In genomic region chr5:132655821-132656773, GRCh38 we compare ENCODE assay signal across 9 cellular contexts. TPM values are rescaled to one million over a fixed set of nuclear protein-coding genes. Genes with fewer than 3 reads are reported as not detected.
DNase-seq lines count a peak whose midpoint lies in the region; TF ChIP-seq lines count a peak whose summit lies in the region.
"Had no signal": no experiment of that assay in that cellular context is flagged by ENCODE, and none has a peak within 500 bp of the region (broad histone marks: within the 10 kb centered on the region; RNA-seq: fewer than 3 reads in every experiment).

No MANE protein-coding gene starts in this region.

- H3K9ac ChIP-seq in BLaER1 (no peak overlapping the region), HUES6 (ENCODE audit: low read length) (no peak overlapping the region)

- no peaks in the 10 kb centered on the region for H3K36me3 ChIP-seq in BLaER1
- no peaks in the 10 kb centered on the region for H3K36me3 ChIP-seq in HUES6 (ENCODE audit: control insufficient read depth, insufficient read depth, low read length)
- no peaks in the 10 kb centered on the region for H3K36me3 ChIP-seq in adrenal gland (replicated peaks in 1 of 2)

- no peak for TF ChIP-seq POLR2A in adrenal gland (IDR thresholded peaks at IDR 0.05)

- H3K4me2 ChIP-seq in BLaER1 = peak overlapping the region; percentile 64

- H3K4me3 ChIP-seq in BLaER1 = peak overlapping the region; percentile 52
- H3K4me3 ChIP-seq in HUES6 (ENCODE audit: low read depth, low read length) = peak overlapping the region; percentile 54
- peak overlapping the region in 2 of 4 donors; percentile 4 to 58 for H3K4me3 ChIP-seq in adrenal gland

- H4K20me1 ChIP-seq in BLaER1 = no peaks in the 10 kb centered on the region

- 9 to 35% (median 14%) methylated on average over 20 to 92 of the region's 92 CpGs for WGBS in adrenal gland, 4 donors

- DNase-seq in adrenal gland (peak in 4 of 7 donors; percentile 9 to 43 (median 22)), iPS-NIHi11 (ENCODE audit: low spot score) (peak; percentile 76), GM19238 (ENCODE audit: insufficient read length, low spot score) (no peak), HCEC 1CT (no peak)
- DNase-seq in stimulated activated CD4-positive, alpha-beta T cell treated with anti-CD3 and anti-CD28 coated beads, TNF-alpha, amount 100 ng/mL, for 4 hours (ENCODE audit: low read depth in 3 of 3) = peak in 2 of 3 experiments; percentile 11 to 28
- DNase-seq in effector CD4-positive, alpha-beta T cell = no peak

- intact Hi-C loops in adrenal gland (cut with DNase I) = no loop called here

- H3K27ac ChIP-seq in BLaER1 (no peak overlapping the region), HUES6 (ENCODE audit: low read depth, low read length) (no peak overlapping the region), adrenal gland (no peak overlapping the region)

- H3K27me3 ChIP-seq in BLaER1 (peaks cover 51% of the 10 kb centered on the region), HUES6 (ENCODE audit: control insufficient read depth, insufficient read depth, low read length) (peaks cover 53% of the 10 kb centered on the region), adrenal gland (peaks cover 16% of the 10 kb centered on the region)

- peaks cover 15% of the 10 kb centered on the region for H3K9me3 ChIP-seq in BLaER1
- H3K9me3 ChIP-seq in HUES6 (ENCODE audit: control insufficient read depth, insufficient read depth, low read depth, low read length) = no peaks in the 10 kb centered on the region
- no peaks in the 10 kb centered on the region for H3K9me3 ChIP-seq in adrenal gland (replicated peaks in 1 of 3)

- H3K4me1 ChIP-seq in BLaER1 = peaks cover 21% of the 10 kb centered on the region
- H3K4me1 ChIP-seq in HUES6 (ENCODE audit: control insufficient read depth, insufficient read depth, low read length) = no peaks in the 10 kb centered on the region
- H3K4me1 ChIP-seq in adrenal gland (replicated peaks in 1 of 2) = peaks cover 8 to 12% of the 10 kb centered on the region in 2 donors

- no peak for TF ChIP-seq CTCF in adrenal gland (IDR thresholded peaks at IDR 0.05)

RNA-seq across cellular contexts. Expression of gene IL13, which starts 1.9 kb away (rescaled TPM):
- under 1 TPM in 1 of 8 donors, not detected in 7; 0.61 TPM for total RNA-seq in adrenal gland
- polyA plus RNA-seq in adrenal gland = under 1 TPM in 2 of 3 donors, not detected in 1; 0.10 to 0.32 TPM

RNA-seq across cellular contexts. Expression of gene IL4, which starts 17.7 kb away (rescaled TPM):
- total RNA-seq in adrenal gland = not detected
- not detected for polyA plus RNA-seq in adrenal gland
- total RNA-seq: mononuclear cell had no signal

Comparison
In these comparisons a context has a peak if more than half of its experiments do, and no peak if none do; other contexts are left out.
1. DNase-seq: peak in adrenal gland (4 of 7), iPS-NIHi11 (single experiment) and stimulated activated CD4-positive, alpha-beta T cell treated with anti-CD3 and anti-CD28 coated beads, TNF-alpha, amount 100 ng/mL, for 4 hours (2 of 3); none in GM19238 (single experiment), HCEC 1CT (single experiment) and effector CD4-positive, alpha-beta T cell (single experiment).